ENCODE assay signal across 27 cellular contexts in the genomic region with DNA sequence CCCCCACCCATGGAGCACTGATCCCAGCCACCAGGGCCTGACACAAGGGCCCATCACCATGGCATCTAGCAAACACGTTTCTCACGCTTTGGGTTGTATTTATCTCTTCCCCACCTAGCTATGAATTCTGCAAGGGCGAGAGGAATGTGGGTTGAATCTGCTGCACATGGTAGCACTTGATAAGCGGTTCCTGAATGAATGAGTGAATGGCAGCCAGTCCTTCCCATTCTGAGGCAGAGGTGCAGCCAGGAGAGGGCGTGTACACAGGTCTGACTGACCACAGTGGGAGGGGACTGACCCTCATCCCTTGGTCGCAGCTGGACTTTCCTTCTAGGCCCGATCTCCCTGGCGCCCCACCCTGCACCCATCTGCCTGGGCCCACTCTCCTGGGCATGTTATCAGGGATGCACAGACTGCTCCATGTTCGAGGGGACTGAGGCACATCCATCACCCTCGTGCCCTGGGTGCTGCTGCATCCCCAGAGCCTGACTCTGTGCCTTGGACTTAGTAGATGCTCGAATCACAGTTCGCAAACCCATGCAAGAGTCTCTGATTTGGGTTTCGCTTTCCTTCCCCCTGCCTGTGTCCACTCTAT. TPM values are rescaled to one million over a fixed set of nuclear protein-coding genes. Genes with fewer than 3 reads are reported as not detected.
"Had no signal": no experiment of that assay in that cellular context is flagged by ENCODE, and none has a peak within 500 bp of the region (broad histone marks: within the 10 kb centered on the region; RNA-seq: fewer than 3 reads in every experiment).

No MANE protein-coding gene starts in this region.

- H3K27me3 ChIP-seq: hepatocyte, testis, vagina had no signal

- H3K4me3 Mint-ChIP-seq: activated CD4-positive, alpha-beta memory T cell treated with anti-CD3 and anti-CD28 coated beads, Interleukin-2, amount 10 ng/mL, durations not matched to agents 7 days and 5 days; activated CD4-positive, alpha-beta T cell treated with anti-CD3 and anti-CD28 coated beads, Interleukin-2, amount 10 ng/mL, durations not matched to agents 24 days and 14 days; activated naive CD8-positive, alpha-beta T cell treated with anti-CD3 and anti-CD28 coated beads, Interleukin-2, amount 50 U/mL, for 24 hours; immature natural killer cell; memory B cell; nephron progenitor cell; stimulated activated naive B cell treated with anti-CD40 and anti-IgM and Interleukin-4, amounts not matched to agents 10 μg/mL and 1 μg/mL and 100 μg/mL, for 72 hours; T-cell; T-helper 2 cell treated with Interferon-gamma antibody and Interleukin-4, amounts not matched to agents 5 μg/mL and 100 μg/mL, for 36 hours; type B pancreatic cell had no signal

- DNase-seq: activated CD4-positive, alpha-beta memory T cell treated with anti-CD3 and anti-CD28 coated beads, Interleukin-2, amount 10 ng/mL, durations not matched to agents 7 days and 5 days; activated CD4-positive, alpha-beta T cell treated with anti-CD3 and anti-CD28 coated beads, Interleukin-2, amount 10 ng/mL, durations not matched to agents 24 days and 14 days; activated CD4-positive, CD25-positive, alpha-beta regulatory T cell; activated naive CD4-positive, alpha-beta T cell treated with anti-CD3 and anti-CD28 coated beads, Interleukin-2, amount 50 U/mL, for 16 hours; activated naive CD8-positive, alpha-beta T cell treated with anti-CD3 and anti-CD28 coated beads, Interleukin-2, amount 50 U/mL, for 24 hours; caudate nucleus; dermis blood vessel endothelial cell; effector CD8-positive, alpha-beta T cell; foreskin melanocyte; glutamatergic neuron; immature natural killer cell; mucosa of descending colon; nephron progenitor cell; occipital lobe; stimulated activated CD4-positive, alpha-beta T cell treated with anti-CD3 and anti-CD28 coated beads, Interleukin-2, amount 100 ng/mL, for 48 hours; stimulated activated CD8-positive, alpha-beta memory T cell treated with anti-CD3 and anti-CD28 coated beads, Interleukin-4, amount 100 ng/mL, for 48 hours; stimulated activated naive B cell treated with anti-CD40 and anti-IgM and Interleukin-4, amounts not matched to agents 10 μg/mL and 1 μg/mL and 100 μg/mL, for 72 hours; T-cell; testis had no signal

- H3K27me3 Mint-ChIP-seq: activated CD4-positive, alpha-beta memory T cell treated with anti-CD3 and anti-CD28 coated beads, Interleukin-2, amount 10 ng/mL, durations not matched to agents 7 days and 5 days; activated naive CD8-positive, alpha-beta T cell treated with anti-CD3 and anti-CD28 coated beads, Interleukin-2, amount 50 U/mL, for 24 hours; memory B cell; stimulated activated naive B cell treated with anti-CD40 and anti-IgM and Interleukin-4, amounts not matched to agents 10 μg/mL and 1 μg/mL and 100 μg/mL, for 72 hours; T-cell had no signal

- H2AFZ ChIP-seq: hepatocyte had no signal

- H3K9me3 Mint-ChIP-seq: activated CD4-positive, alpha-beta memory T cell treated with anti-CD3 and anti-CD28 coated beads, Interleukin-2, amount 10 ng/mL, durations not matched to agents 7 days and 5 days; activated CD4-positive, alpha-beta T cell treated with anti-CD3 and anti-CD28 coated beads, Interleukin-2, amount 10 ng/mL, durations not matched to agents 24 days and 14 days; activated naive CD8-positive, alpha-beta T cell treated with anti-CD3 and anti-CD28 coated beads, Interleukin-2, amount 50 U/mL, for 24 hours; immature natural killer cell; memory B cell; nephron progenitor cell; stimulated activated naive B cell treated with anti-CD40 and anti-IgM and Interleukin-4, amounts not matched to agents 10 μg/mL and 1 μg/mL and 100 μg/mL, for 72 hours; T-cell; T-helper 2 cell treated with Interferon-gamma antibody and Interleukin-4, amounts not matched to agents 5 μg/mL and 100 μg/mL, for 36 hours; type B pancreatic cell had no signal

- H3K4me2 ChIP-seq: hepatocyte, smooth muscle cell had no signal

- H3K4me1 Mint-ChIP-seq: activated naive CD8-positive, alpha-beta T cell treated with anti-CD3 and anti-CD28 coated beads, Interleukin-2, amount 50 U/mL, for 24 hours; immature natural killer cell; memory B cell had no signal

- H3K36me3 ChIP-seq: vagina had no signal

- H3K27ac Mint-ChIP-seq: activated CD4-positive, alpha-beta memory T cell treated with anti-CD3 and anti-CD28 coated beads, Interleukin-2, amount 10 ng/mL, durations not matched to agents 7 days and 5 days; activated CD4-positive, alpha-beta T cell treated with anti-CD3 and anti-CD28 coated beads, Interleukin-2, amount 10 ng/mL, durations not matched to agents 24 days and 14 days; activated naive CD8-positive, alpha-beta T cell treated with anti-CD3 and anti-CD28 coated beads, Interleukin-2, amount 50 U/mL, for 24 hours; immature natural killer cell; memory B cell; nephron progenitor cell; stimulated activated naive B cell treated with anti-CD40 and anti-IgM and Interleukin-4, amounts not matched to agents 10 μg/mL and 1 μg/mL and 100 μg/mL, for 72 hours; T-cell; T-helper 2 cell treated with Interferon-gamma antibody and Interleukin-4, amounts not matched to agents 5 μg/mL and 100 μg/mL, for 36 hours; type B pancreatic cell had no signal

- H3K4me3 ChIP-seq: hepatocyte, mucosa of descending colon, smooth muscle cell, testis, vagina had no signal

- H3K27ac ChIP-seq: hepatocyte, testis, vagina had no signal

- H3K9me3 ChIP-seq: mucosa of descending colon, testis, vagina had no signal

- ATAC-seq: activated naive CD8-positive, alpha-beta T cell treated with anti-CD3 and anti-CD28 coated beads, Interleukin-2, amount 50 U/mL, for 24 hours; mucosa of descending colon; sciatic nerve; stimulated activated naive B cell treated with anti-CD40 and anti-IgM and Interleukin-4, amounts not matched to agents 10 μg/mL and 1 μg/mL and 100 μg/mL, for 72 hours; T-cell had no signal

- H3K4me1 ChIP-seq: testis, vagina had no signal

- FAIRE-seq: TTC549 had no signal

- H3K36me3 Mint-ChIP-seq: immature natural killer cell; memory B cell; stimulated activated naive B cell treated with anti-CD40 and anti-IgM and Interleukin-4, amounts not matched to agents 10 μg/mL and 1 μg/mL and 100 μg/mL, for 72 hours; T-cell; type B pancreatic cell had no signal

RNA-seq across cellular contexts. Expression of a gene that starts 1.0 kb away (rescaled TPM):
- total RNA-seq: activated CD4-positive, alpha-beta memory T cell treated with anti-CD3 and anti-CD28 coated beads, Interleukin-2, amount 10 ng/mL, durations not matched to agents 7 days and 5 days; activated CD4-positive, alpha-beta T cell treated with anti-CD3 and anti-CD28 coated beads, Interleukin-2, amount 10 ng/mL, durations not matched to agents 24 days and 14 days; dermis blood vessel endothelial cell; hepatocyte; mucosa of descending colon; occipital lobe; sciatic nerve; smooth muscle cell; T-cell had no signal
- polyA plus RNA-seq: hepatocyte, immature natural killer cell, smooth muscle cell had no signal
